19 cellular contexts compared by ENCODE assay signal in genomic region chrX:115018944-115019343, GRCh38. TPM values are rescaled to one million over a fixed set of nuclear protein-coding genes. Genes with fewer than 3 reads are reported as not detected.
DNase-seq lines count a peak whose midpoint lies in the region; ATAC-seq and TF ChIP-seq lines count a peak whose summit lies in the region.
"Had no signal": no experiment of that assay in that cellular context is flagged by ENCODE, and none has a peak within 500 bp of the region (broad histone marks: within the 10 kb centered on the region; RNA-seq: fewer than 3 reads in every experiment).

No MANE protein-coding gene starts in this region.

- ATAC-seq in RWPE2 (ENCODE audit: low read depth) (no peak), HG03095 (IDR thresholded peaks at IDR 0.05; ENCODE audit: unreplicated experiment) (no peak)
- ATAC-seq in activated CD8-positive, alpha-beta memory T cell treated with anti-CD3 and anti-CD28 coated beads, Interleukin-2, amount 10 ng/mL, durations not matched to agents 7 days and 5 days, result no peak
- ATAC-seq: activated CD4-positive, alpha-beta T cell treated with anti-CD3 and anti-CD28 coated beads for 36 hours; activated naive CD4-positive, alpha-beta T cell treated with anti-CD3 and anti-CD28 coated beads, Interleukin-2, amount 50 U/mL, for 72 hours; effector memory CD8-positive, alpha-beta T cell; sciatic nerve; T-cell had no signal

- no peak overlapping the region for H3K4me3 ChIP-seq in RWPE2 (ENCODE audit: severe bottlenecking)
- H3K4me3 ChIP-seq in fibroblast of villous mesenchyme (ENCODE audit: low read depth, low read length), result no peak overlapping the region
- H3K4me3 ChIP-seq: tibial nerve had no signal

- H3K9me3 Mint-ChIP-seq in activated CD8-positive, alpha-beta memory T cell treated with anti-CD3 and anti-CD28 coated beads, Interleukin-2, amount 10 ng/mL, durations not matched to agents 7 days and 5 days (ENCODE audit: low read depth), result no peaks in the 10 kb centered on the region
- H3K9me3 Mint-ChIP-seq: T-cell had no signal

- no peaks in the 10 kb centered on the region for H3K36me3 Mint-ChIP-seq in activated CD8-positive, alpha-beta memory T cell treated with anti-CD3 and anti-CD28 coated beads, Interleukin-2, amount 10 ng/mL, durations not matched to agents 7 days and 5 days
- H3K36me3 Mint-ChIP-seq: activated naive CD4-positive, alpha-beta T cell treated with anti-CD3 and anti-CD28 coated beads, Interleukin-2, amount 50 U/mL, for 72 hours; T-cell had no signal

- H3K27me3 Mint-ChIP-seq in activated CD8-positive, alpha-beta memory T cell treated with anti-CD3 and anti-CD28 coated beads, Interleukin-2, amount 10 ng/mL, durations not matched to agents 7 days and 5 days, result no peaks in the 10 kb centered on the region
- H3K27me3 Mint-ChIP-seq: activated CD4-positive, alpha-beta T cell treated with anti-CD3 and anti-CD28 coated beads for 36 hours; effector memory CD8-positive, alpha-beta T cell had no signal

- peaks cover 25% of the 10 kb centered on the region for H3K4me1 ChIP-seq in RWPE2 (ENCODE audit: insufficient read depth, poor library complexity, severe bottlenecking)
- H3K4me1 ChIP-seq: tibial nerve had no signal

- H3K27ac Mint-ChIP-seq in activated CD8-positive, alpha-beta memory T cell treated with anti-CD3 and anti-CD28 coated beads, Interleukin-2, amount 10 ng/mL, durations not matched to agents 7 days and 5 days, result no peak overlapping the region
- H3K27ac Mint-ChIP-seq: activated CD4-positive, alpha-beta T cell treated with anti-CD3 and anti-CD28 coated beads for 36 hours; activated naive CD4-positive, alpha-beta T cell treated with anti-CD3 and anti-CD28 coated beads, Interleukin-2, amount 50 U/mL, for 72 hours; effector memory CD8-positive, alpha-beta T cell; T-cell had no signal

- no peaks in the 10 kb centered on the region for H3K9me3 ChIP-seq in RWPE2 (ENCODE audit: severe bottlenecking)
- H3K9me3 ChIP-seq: BE2C, tibial nerve had no signal

- no peak for TF ChIP-seq CTCF in RWPE2 (IDR thresholded peaks at IDR 0.05; ENCODE audit: poor library complexity, severe bottlenecking)
- no peak for TF ChIP-seq CTCF in fibroblast of villous mesenchyme (IDR thresholded peaks at IDR 0.05; ENCODE audit: insufficient read depth, low read depth, low read length)

- DNase-seq in GM04504 (ENCODE audit: low read depth), result peak; percentile 59
- DNase-seq in RWPE2 (ENCODE audit: low spot score), result no peak
- DNase-seq in fibroblast of villous mesenchyme (ENCODE audit: low read depth), result peak; percentile 12
- DNase-seq in activated CD8-positive, alpha-beta memory T cell treated with anti-CD3 and anti-CD28 coated beads, Interleukin-2, amount 10 ng/mL, durations not matched to agents 7 days and 5 days, result no peak
- DNase-seq in cerebellar nuclear complex (lab: John Stamatoyannopoulos, UW), result no peak
- no peak for DNase-seq in superior temporal gyrus (ENCODE audit: extremely low spot score)
- DNase-seq: activated CD4-positive, alpha-beta T cell treated with anti-CD3 and anti-CD28 coated beads for 36 hours; BE2C; COR-L47; effector memory CD8-positive, alpha-beta T cell; kidney; NCI-H146; NCI-H774; stimulated activated naive CD4-positive, alpha-beta T cell treated with Interleukin-2 at 50 U/mL for 16 hours; T-cell had no signal

- H3K36me3 ChIP-seq in RWPE2 (ENCODE audit: low read depth), result no peaks in the 10 kb centered on the region
- H3K36me3 ChIP-seq: BE2C, tibial nerve had no signal

- no peaks in the 10 kb centered on the region for H3K4me1 Mint-ChIP-seq in activated CD8-positive, alpha-beta memory T cell treated with anti-CD3 and anti-CD28 coated beads, Interleukin-2, amount 10 ng/mL, durations not matched to agents 7 days and 5 days
- H3K4me1 Mint-ChIP-seq: activated CD4-positive, alpha-beta T cell treated with anti-CD3 and anti-CD28 coated beads for 36 hours; T-cell had no signal

- H3K4me3 Mint-ChIP-seq in activated CD8-positive, alpha-beta memory T cell treated with anti-CD3 and anti-CD28 coated beads, Interleukin-2, amount 10 ng/mL, durations not matched to agents 7 days and 5 days, result no peak overlapping the region
- H3K4me3 Mint-ChIP-seq: activated CD4-positive, alpha-beta T cell treated with anti-CD3 and anti-CD28 coated beads for 36 hours; effector memory CD8-positive, alpha-beta T cell; T-cell had no signal

- no peaks in the 10 kb centered on the region for H3K27me3 ChIP-seq in RWPE2 (ENCODE audit: insufficient read depth, poor library complexity, severe bottlenecking)
- H3K27me3 ChIP-seq: BE2C had no signal

- peak overlapping the region; percentile 12 for H3K27ac ChIP-seq in RWPE2 (ENCODE audit: poor library complexity, severe bottlenecking)
- H3K27ac ChIP-seq: tibial nerve had no signal

- CTCF ChIA-PET in activated CD8-positive, alpha-beta memory T cell treated with anti-CD3 and anti-CD28 coated beads, Interleukin-2, amount 10 ng/mL, durations not matched to agents 7 days and 5 days (lab: Charles Lee), result no interaction called here

RNA-seq across cellular contexts. Expression of gene IL13RA2, which starts 1.5 kb away (rescaled TPM):
- 2.2 and 2.3 TPM in 2 replicates for total RNA-seq in fibroblast of villous mesenchyme
- not detected for total RNA-seq in activated CD8-positive, alpha-beta memory T cell treated with anti-CD3 and anti-CD28 coated beads, Interleukin-2, amount 10 ng/mL, durations not matched to agents 7 days and 5 days
- total RNA-seq: activated CD4-positive, alpha-beta T cell treated with anti-CD3 and anti-CD28 coated beads for 36 hours; activated naive CD4-positive, alpha-beta T cell treated with anti-CD3 and anti-CD28 coated beads, Interleukin-2, amount 50 U/mL, for 72 hours; T-cell had no signal

Comparison
In these comparisons a context has a peak if more than half of its experiments do, and no peak if none do; other contexts are left out.
1. DNase-seq: peak in GM04504 (single experiment) and fibroblast of villous mesenchyme (single experiment); none in RWPE2 (single experiment), activated CD8-positive, alpha-beta memory T cell treated with anti-CD3 and anti-CD28 coated beads, Interleukin-2, amount 10 ng/mL, durations not matched to agents 7 days and 5 days (single experiment), cerebellar nuclear complex (0 of 2) and superior temporal gyrus (single experiment).